14 cellular contexts compared by ENCODE assay signal in genomic region chr13:98999635-98999952, GRCh38. TPM values are rescaled to one million over a fixed set of nuclear protein-coding genes. Genes with fewer than 3 reads are reported as not detected.
DNase-seq lines count a peak whose midpoint lies in the region; ATAC-seq, FAIRE-seq and TF ChIP-seq lines count a peak whose summit lies in the region.
"Had no signal": no experiment of that assay in that cellular context is flagged by ENCODE, and none has a peak within 500 bp of the region (broad histone marks: within the 10 kb centered on the region; RNA-seq: fewer than 3 reads in every experiment).

No MANE protein-coding gene starts in this region.

- WGBS in ovary, 3 donors: 1 to 14% (median 4%) methylated on average over 2 of the region's 2 CpGs

- TF ChIP-seq EP300 in ovary (IDR thresholded peaks at IDR 0.05): no peak

- TF ChIP-seq CTCF in endothelial cell of umbilical vein (IDR thresholded peaks at IDR 0.05; ENCODE audit: extremely low read depth in 1 of 2, insufficient read depth in 1 of 2, low read depth in 1 of 2, low read length in 2 of 2): no peak
- no peak for TF ChIP-seq CTCF in ovary (IDR thresholded peaks at IDR 0.05)
- TF ChIP-seq CTCF in PC-3 (conservative IDR thresholded peaks at IDR 0.05; ENCODE audit: low read depth, low read length): no peak

- TF ChIP-seq POLR2A in endothelial cell of umbilical vein (IDR thresholded peaks at IDR 0.05; ENCODE audit: low read depth, low read length) (no peak), ovary (IDR thresholded peaks at IDR 0.05) (no peak)

- no peaks in the 10 kb centered on the region for H3F3A ChIP-seq in PC-3 (ENCODE audit: low read length, unreplicated experiment)

- no peak overlapping the region for H3K9ac ChIP-seq in endothelial cell of umbilical vein (replicated peaks; ENCODE audit: extremely low read depth, insufficient read depth, low read length)
- no peak overlapping the region for H3K9ac ChIP-seq in PC-3 (ENCODE audit: low read length)

- H3K9me1 ChIP-seq in endothelial cell of umbilical vein (replicated peaks; ENCODE audit: control insufficient read depth, extremely low read depth, insufficient read depth, low read length): no peaks in the 10 kb centered on the region

- H3K27ac ChIP-seq in endothelial cell of umbilical vein (ENCODE audit: insufficient read depth, low read depth, low read length) (no peak overlapping the region), ovary (no peak overlapping the region), PC-3 (ENCODE audit: low read length) (no peak overlapping the region)
- H3K27ac ChIP-seq: brain microvascular endothelial cell had no signal

- H3K36me3 Mint-ChIP-seq in memory B cell: peaks cover 3% of the 10 kb centered on the region
- peaks cover 13% of the 10 kb centered on the region for H3K36me3 Mint-ChIP-seq in activated CD8-positive, alpha-beta T cell treated with anti-CD3 and anti-CD28 coated beads, Interleukin-2, amount 10 ng/mL, durations not matched to agents 7 days and 5 days (ENCODE audit: low read depth)

- dilution Hi-C loops in endothelial cell of umbilical vein (cut with MboI; ENCODE audit: extremely low pct_ligation_motif_present, low sequenced_read_pairs): no loop called here

- peak; percentile 77 for FAIRE-seq in endothelial cell of umbilical vein (lab: Jason Lieb, UNC)

- H3K4me3 ChIP-seq in endothelial cell of umbilical vein (replicated peaks in 1 of 3; ENCODE audit: insufficient read depth in 1 of 3, low read depth in 1 of 3, low read length in 3 of 3) (no peak overlapping the region), ovary (no peak overlapping the region), PC-3 (ENCODE audit: low read length) (no peak overlapping the region)

- DNase-seq in AG08395 (ENCODE audit: low spot score) (peak; percentile 11), GM03348 (ENCODE audit: low spot score) (peak; percentile 13), endothelial cell of umbilical vein (ENCODE audit: low read depth, low spot score) (peak; percentile 78), memory B cell (ENCODE audit: low spot score in 2 of 2) (no peak), ovary (no peak), PC-3 (no peak), glomerular visceral epithelial cell (ENCODE audit: extremely low spot score) (no peak)
- DNase-seq in activated CD8-positive, alpha-beta T cell treated with anti-CD3 and anti-CD28 coated beads, Interleukin-2, amount 10 ng/mL, durations not matched to agents 7 days and 5 days: no peak
- DNase-seq: brain microvascular endothelial cell, Calu3, GDM1, NCI-H1105 had no signal

- H3K4me3 Mint-ChIP-seq in memory B cell: no peak overlapping the region
- no peak overlapping the region for H3K4me3 Mint-ChIP-seq in activated CD8-positive, alpha-beta T cell treated with anti-CD3 and anti-CD28 coated beads, Interleukin-2, amount 10 ng/mL, durations not matched to agents 7 days and 5 days

- H3K27me3 Mint-ChIP-seq in memory B cell: peaks cover 2% of the 10 kb centered on the region
- no peaks in the 10 kb centered on the region for H3K27me3 Mint-ChIP-seq in activated CD8-positive, alpha-beta T cell treated with anti-CD3 and anti-CD28 coated beads, Interleukin-2, amount 10 ng/mL, durations not matched to agents 7 days and 5 days (ENCODE audit: low read depth)

- peak overlapping the region; percentile 17 for H3K27ac Mint-ChIP-seq in memory B cell
- H3K27ac Mint-ChIP-seq in activated CD8-positive, alpha-beta T cell treated with anti-CD3 and anti-CD28 coated beads, Interleukin-2, amount 10 ng/mL, durations not matched to agents 7 days and 5 days: no peak overlapping the region

- peaks cover 30% of the 10 kb centered on the region for H3K4me1 Mint-ChIP-seq in memory B cell
- H3K4me1 Mint-ChIP-seq in activated CD8-positive, alpha-beta T cell treated with anti-CD3 and anti-CD28 coated beads, Interleukin-2, amount 10 ng/mL, durations not matched to agents 7 days and 5 days (ENCODE audit: low read depth): peaks cover 76% of the 10 kb centered on the region

- intact Hi-C loops in endothelial cell of umbilical vein (cut with micrococcal nuclease): no loop called here
- intact Hi-C loops in ovary (cut with DNase I): no loop called here
- intact Hi-C loops in PC-3 (cut with micrococcal nuclease): no loop called here

- H3K9me3 ChIP-seq in endothelial cell of umbilical vein (replicated peaks; ENCODE audit: control insufficient read depth, insufficient read depth, low read length) (no peaks in the 10 kb centered on the region), ovary (no peaks in the 10 kb centered on the region), PC-3 (ENCODE audit: low read length) (no peaks in the 10 kb centered on the region)

- no TSS peak for BruUV-seq in endothelial cell of umbilical vein (replicated peaks; lab: Mats Ljungman, UMichigan)
- BruUV-seq in PC-3 (replicated peaks; lab: Mats Ljungman, UMichigan): no TSS peak

- H3K9me2 ChIP-seq in PC-3 (replicated peaks; ENCODE audit: low read length): no peaks in the 10 kb centered on the region

- H3K36me3 ChIP-seq in endothelial cell of umbilical vein (ENCODE audit: control insufficient read depth in 2 of 2, extremely low read depth in 1 of 2, insufficient read depth in 2 of 2, low read length in 2 of 2) (no peaks in the 10 kb centered on the region), ovary (no peaks in the 10 kb centered on the region), PC-3 (ENCODE audit: low read depth, low read length) (no peaks in the 10 kb centered on the region)
- H3K36me3 ChIP-seq: brain microvascular endothelial cell had no signal

- H3K79me2 ChIP-seq in endothelial cell of umbilical vein (ENCODE audit: control insufficient read depth, insufficient read depth, low read length): no peaks in the 10 kb centered on the region
- H3K79me2 ChIP-seq in PC-3 (ENCODE audit: low read length): no peaks in the 10 kb centered on the region

- H4K20me1 ChIP-seq in endothelial cell of umbilical vein (replicated peaks; ENCODE audit: control insufficient read depth, extremely low read depth, insufficient read depth, low read length): no peaks in the 10 kb centered on the region
- H4K20me1 ChIP-seq in PC-3 (ENCODE audit: low read length): no peaks in the 10 kb centered on the region

- H3K9me3 Mint-ChIP-seq in memory B cell: no peaks in the 10 kb centered on the region
- no peaks in the 10 kb centered on the region for H3K9me3 Mint-ChIP-seq in activated CD8-positive, alpha-beta T cell treated with anti-CD3 and anti-CD28 coated beads, Interleukin-2, amount 10 ng/mL, durations not matched to agents 7 days and 5 days (ENCODE audit: insufficient read depth)

- H3K4me1 ChIP-seq in endothelial cell of umbilical vein (ENCODE audit: control insufficient read depth, extremely low read depth, insufficient read depth, low read length) (peaks cover 33% of the 10 kb centered on the region), ovary (ENCODE audit: insufficient read depth) (peaks cover 7% of the 10 kb centered on the region), PC-3 (ENCODE audit: insufficient read depth, low read length) (peaks cover 10% of the 10 kb centered on the region)

- no peak overlapping the region for H3K4me2 ChIP-seq in endothelial cell of umbilical vein (ENCODE audit: insufficient read depth, low read length)
- no peak overlapping the region for H3K4me2 ChIP-seq in PC-3 (ENCODE audit: low read length)

- CTCF ChIA-PET in endothelial cell of umbilical vein (lab: Charles Lee) (no interaction called here), PC-3 (lab: Charles Lee) (no interaction called here)
- CTCF ChIA-PET in activated CD8-positive, alpha-beta T cell treated with anti-CD3 and anti-CD28 coated beads, Interleukin-2, amount 10 ng/mL, durations not matched to agents 7 days and 5 days (lab: Charles Lee): no interaction called here

- H3K27me3 ChIP-seq in endothelial cell of umbilical vein (ENCODE audit: control insufficient read depth in 2 of 2, insufficient read depth in 2 of 2, low read length in 2 of 2): no peaks in the 10 kb centered on the region
- H3K27me3 ChIP-seq in ovary: no peaks in the 10 kb centered on the region
- H3K27me3 ChIP-seq in PC-3 (ENCODE audit: low read length): no peaks in the 10 kb centered on the region
- H3K27me3 ChIP-seq: brain microvascular endothelial cell, foreskin keratinocyte had no signal

- POLR2A ChIA-PET in endothelial cell of umbilical vein (lab: Charles Lee): no interaction called here
- POLR2A ChIA-PET in PC-3 (lab: Charles Lee; ENCODE audit: unreplicated experiment): no interaction called here
- POLR2A ChIA-PET in activated CD8-positive, alpha-beta T cell treated with anti-CD3 and anti-CD28 coated beads, Interleukin-2, amount 10 ng/mL, durations not matched to agents 7 days and 5 days (lab: Charles Lee): no interaction called here

- no peak for ATAC-seq in memory B cell (ENCODE audit: low read depth)
- ATAC-seq in PC-3: no peak
- no peak for ATAC-seq in activated CD8-positive, alpha-beta T cell treated with anti-CD3 and anti-CD28 coated beads, Interleukin-2, amount 10 ng/mL, durations not matched to agents 7 days and 5 days
- ATAC-seq: Panc1 had no signal

- H2AFZ ChIP-seq in endothelial cell of umbilical vein (ENCODE audit: low read depth, low read length) (no peak overlapping the region), PC-3 (ENCODE audit: low read length) (no peak overlapping the region)

TF ChIP-seq in endothelial cell of umbilical vein, 7 proteins besides CTCF, POLR2A, EP300 and RAD21 (continues in another document):
- TF ChIP-seq MYC (IDR thresholded peaks at IDR 0.05; ENCODE audit: low read depth, low read length) (no peak), FOS (IDR thresholded peaks at IDR 0.05; ENCODE audit: borderline replicate concordance, insufficient read depth, low read length) (no peak), EZH2 (IDR thresholded peaks at IDR 0.05; ENCODE audit: borderline replicate concordance, low read depth, low read length, severe bottlenecking) (no peak), POLR2AphosphoS5 (IDR thresholded peaks at IDR 0.05; ENCODE audit: insufficient read depth, low read depth, low read length) (no peak), GATA2 (IDR thresholded peaks at IDR 0.05; ENCODE audit: insufficient read depth, insufficient read length, low read depth, low read length) (no peak), JUN (IDR thresholded peaks at IDR 0.05; ENCODE audit: borderline replicate concordance, insufficient read depth, insufficient read length, low read depth) (no peak)

RNA-seq across cellular contexts. Expression of gene DOCK9, which starts 21.7 kb away (rescaled TPM):
- total RNA-seq in endothelial cell of umbilical vein (323 and 334 TPM in 2 replicates), ovary (10 to 100 TPM; 31.0 to 75.3 (median 45.4) TPM), PC-3 (2014; rRNA removed) (31.7 and 36.5 TPM in 2 replicates)
- polyA plus RNA-seq in endothelial cell of umbilical vein (129 and 147 TPM in 2 replicates), ovary (10 to 100 TPM; 37.8 to 71.9 TPM)
- polyA plus RNA-seq in endothelial cell of umbilical vein (2011; cell fraction: cytosol; rRNA removed): 157 and 160 TPM in 2 replicates
- polyA plus RNA-seq in endothelial cell of umbilical vein (2011; cell fraction: nucleus; rRNA removed): 346 and 384 TPM in 2 replicates
- 202 and 235 TPM in 2 replicates for polyA plus RNA-seq in endothelial cell of umbilical vein (2012)
- 346 and 363 TPM in 2 replicates for polyA minus RNA-seq in endothelial cell of umbilical vein
- polyA minus RNA-seq in endothelial cell of umbilical vein (2011; cell fraction: cytosol; rRNA and poly(A)+ RNA removed): 17.8 TPM
- 536 and 739 TPM in 2 replicates for polyA minus RNA-seq in endothelial cell of umbilical vein (2011; cell fraction: nucleus; rRNA and poly(A)+ RNA removed)
- 100 to 1,000 TPM in 1 of 2 experiments, 10 to 100 TPM in 1; 92.4 to 100 TPM for total RNA-seq in activated CD8-positive, alpha-beta T cell treated with anti-CD3 and anti-CD28 coated beads, Interleukin-2, amount 10 ng/mL, durations not matched to agents 7 days and 5 days

Comparison
In these comparisons a context has a peak if more than half of its experiments do, and no peak if none do; other contexts are left out.
1. DNase-seq: peak in AG08395 (single experiment), GM03348 (single experiment) and endothelial cell of umbilical vein (single experiment); none in memory B cell (0 of 2), ovary (0 of 5), PC-3 (single experiment), activated CD8-positive, alpha-beta T cell treated with anti-CD3 and anti-CD28 coated beads, Interleukin-2, amount 10 ng/mL, durations not matched to agents 7 days and 5 days (single experiment) and glomerular visceral epithelial cell (single experiment).